26 cellular contexts compared by ENCODE assay signal in genomic region chr13:23619073-23619855, GRCh38. TPM values are rescaled to one million over a fixed set of nuclear protein-coding genes. Genes with fewer than 3 reads are reported as not detected.
DNase-seq lines count a peak whose midpoint lies in the region; TF ChIP-seq lines count a peak whose summit lies in the region.
"Had no signal": no experiment of that assay in that cellular context is flagged by ENCODE, and none has a peak within 500 bp of the region (broad histone marks: within the 10 kb centered on the region; RNA-seq: fewer than 3 reads in every experiment).

No MANE protein-coding gene starts in this region.

- H3K27ac ChIP-seq in fibroblast of lung (ENCODE audit: insufficient read depth, low read length) (peak overlapping the region; percentile 84), coronary artery (no peak overlapping the region)
- H3K27ac ChIP-seq: BLaER1 treated with 17β-estradiol and CSF1 and Interleukin-3, amounts not matched to agents 10 nM and 100 nM; transverse colon had no signal

- CTCF ChIA-PET in Calu3 (lab: Charles Lee) = no interaction called here

- peaks cover 39% of the 10 kb centered on the region for H3K4me1 Mint-ChIP-seq in Calu3 (ENCODE audit: low read depth, unreplicated experiment)
- H3K4me1 Mint-ChIP-seq in neural crest cell = peaks cover 35% of the 10 kb centered on the region
- H3K4me1 Mint-ChIP-seq: memory B cell had no signal

- H3K27me3 ChIP-seq in fibroblast of lung (ENCODE audit: control insufficient read depth, insufficient read depth, low read length) = no peaks in the 10 kb centered on the region
- H3K27me3 ChIP-seq: esophagus muscularis mucosa, transverse colon had no signal

- no peaks in the 10 kb centered on the region for H4K20me1 ChIP-seq in fibroblast of lung (ENCODE audit: control insufficient read depth, extremely low read depth, insufficient read depth, low read length)
- H4K20me1 ChIP-seq: BLaER1 treated with 17β-estradiol and CSF1 and Interleukin-3, amounts not matched to agents 10 nM and 100 nM had no signal

- H3K36me3 ChIP-seq in fibroblast of lung (ENCODE audit: control insufficient read depth, insufficient read depth, low read length) = peaks cover 4% of the 10 kb centered on the region
- H3K36me3 ChIP-seq: BLaER1 treated with 17β-estradiol and CSF1 and Interleukin-3, amounts not matched to agents 10 nM and 100 nM; transverse colon had no signal

- H2AFZ ChIP-seq in fibroblast of lung (ENCODE audit: low read length) = no peak overlapping the region

- H3K9me3 ChIP-seq in fibroblast of lung (ENCODE audit: control insufficient read depth, insufficient read depth, low read depth, low read length) = no peaks in the 10 kb centered on the region
- H3K9me3 ChIP-seq: esophagus muscularis mucosa, transverse colon had no signal

- no peak for DNase-seq in Calu3
- peak; percentile 4 for DNase-seq in NCI-H226
- DNase-seq in fibroblast of lung (ENCODE audit: low read depth in 2 of 2) = peak in 1 of 2 donors; percentile 23
- DNase-seq in neural crest cell (ENCODE audit: low read depth, low spot score) = no peak
- no peak for DNase-seq in coronary artery (ENCODE audit: low spot score)
- DNase-seq in islet precursor cell = no peak
- DNase-seq in epidermal melanocyte (ENCODE audit: insufficient read length, low spot score) = no peak
- DNase-seq: activated CD4-positive, alpha-beta T cell treated with anti-CD3 and anti-CD28 coated beads, Interleukin-2, amount 10 ng/mL, durations not matched to agents 7 days and 5 days; activated naive CD4-positive, alpha-beta T cell; activated T-cell treated with anti-CD3 and anti-CD28 coated beads, Interleukin-2, amount 50 U/mL, for 4 hours; COR-L47; DMS79; GF-D8; MM.1S; NCI-H1417; NCI-H2081; NCI-H345; nucleus accumbens; SHP77 treated with DMSO at 0.1 percent for 48 hours; stimulated activated CD4-positive, alpha-beta T cell treated with anti-CD3 and anti-CD28 coated beads, Interleukin-2, amount 100 ng/mL, for 24 hours; transverse colon had no signal

- H3K9me3 Mint-ChIP-seq in Calu3 (ENCODE audit: low read depth, unreplicated experiment) = no peaks in the 10 kb centered on the region
- H3K9me3 Mint-ChIP-seq in neural crest cell = peaks cover 4% of the 10 kb centered on the region
- H3K9me3 Mint-ChIP-seq: activated CD4-positive, alpha-beta T cell treated with anti-CD3 and anti-CD28 coated beads, Interleukin-2, amount 10 ng/mL, durations not matched to agents 7 days and 5 days; activated T-cell treated with anti-CD3 and anti-CD28 coated beads, Interleukin-2, amount 50 U/mL, for 4 hours; memory B cell had no signal

- H3K4me1 ChIP-seq in fibroblast of lung (ENCODE audit: control insufficient read depth, extremely low read depth, insufficient read depth, low read length) = peaks cover 27% of the 10 kb centered on the region
- H3K4me1 ChIP-seq: transverse colon had no signal

- no peak overlapping the region for H3K9ac ChIP-seq in fibroblast of lung (ENCODE audit: insufficient read depth, low read length)
- H3K9ac ChIP-seq: BLaER1 treated with 17β-estradiol and CSF1 and Interleukin-3, amounts not matched to agents 10 nM and 100 nM; KMS-11 had no signal

- H3K27me3 Mint-ChIP-seq in Calu3 (ENCODE audit: unreplicated experiment) (no peaks in the 10 kb centered on the region), neural crest cell (ENCODE audit: low read depth) (no peaks in the 10 kb centered on the region)

- no TSS peak for BruUV-seq in Calu3 (replicated peaks; lab: Mats Ljungman, UMichigan)

- H3K4me2 ChIP-seq in fibroblast of lung (ENCODE audit: extremely low read depth, insufficient read depth, low read length) = no peak overlapping the region

- intact Hi-C loops in Calu3 (cut with micrococcal nuclease; ENCODE audit: unreplicated experiment) = no loop called here

- H3K4me3 ChIP-seq in fibroblast of lung (replicated peaks in 1 of 4; ENCODE audit: control extremely low read depth in 1 of 4, insufficient read depth in 1 of 4, low read depth in 3 of 4, low read length in 4 of 4) (no peak overlapping the region), coronary artery (no peak overlapping the region)
- H3K4me3 ChIP-seq: BLaER1 treated with 17β-estradiol and CSF1 and Interleukin-3, amounts not matched to agents 10 nM and 100 nM; esophagus muscularis mucosa; skin epidermis; transverse colon had no signal

- no peaks in the 10 kb centered on the region for H3K79me2 ChIP-seq in fibroblast of lung (ENCODE audit: control insufficient read depth, insufficient read depth, low read length)

- peak overlapping the region; percentile 90 for H3K27ac Mint-ChIP-seq in Calu3 (ENCODE audit: unreplicated experiment)
- H3K27ac Mint-ChIP-seq in neural crest cell (ENCODE audit: unreplicated experiment) = peak overlapping the region; percentile 38
- H3K27ac Mint-ChIP-seq: activated CD4-positive, alpha-beta T cell treated with anti-CD3 and anti-CD28 coated beads, Interleukin-2, amount 10 ng/mL, durations not matched to agents 7 days and 5 days; memory B cell had no signal

- H3K36me3 Mint-ChIP-seq in Calu3 (ENCODE audit: insufficient read depth, unreplicated experiment) (peaks cover 18% of the 10 kb centered on the region), neural crest cell (ENCODE audit: low read depth) (peaks cover 27% of the 10 kb centered on the region)
- H3K36me3 Mint-ChIP-seq: memory B cell had no signal

- H3K4me3 Mint-ChIP-seq in Calu3 (ENCODE audit: low read depth, unreplicated experiment) (no peak overlapping the region), neural crest cell (no peak overlapping the region)
- H3K4me3 Mint-ChIP-seq: activated CD4-positive, alpha-beta T cell treated with anti-CD3 and anti-CD28 coated beads, Interleukin-2, amount 10 ng/mL, durations not matched to agents 7 days and 5 days; activated T-cell treated with anti-CD3 and anti-CD28 coated beads, Interleukin-2, amount 50 U/mL, for 4 hours; memory B cell had no signal

- TF ChIP-seq CTCF in Calu3 (IDR thresholded peaks at IDR 0.05; ENCODE audit: unreplicated experiment) = no peak
- TF ChIP-seq CTCF in fibroblast of lung (conservative IDR thresholded peaks at IDR 0.05 in 1 of 2, IDR thresholded peaks at IDR 0.05 in 1 of 2; ENCODE audit: low read depth in 1 of 2, low read length in 2 of 2) = no peak
- no peak for TF ChIP-seq CTCF in neural crest cell (conservative IDR thresholded peaks at IDR 0.05)
- TF ChIP-seq CTCF in coronary artery (IDR thresholded peaks at IDR 0.05) = no peak

RNA-seq across cellular contexts. Expression of gene TNFRSF19, which starts 49.1 kb away (rescaled TPM):
- total RNA-seq in Calu3 (2022) = 24.3 and 38.3 TPM in 2 replicates
- total RNA-seq in fibroblast of lung = 214 and 330 TPM in 2 replicates
- 210 and 260 TPM in 2 replicates for polyA plus RNA-seq in fibroblast of lung
- 129 and 132 TPM in 2 replicates for polyA plus RNA-seq in fibroblast of lung (2012)
- polyA minus RNA-seq in fibroblast of lung (ENCODE audit: low replicate concordance) = 159 and 193 TPM in 2 replicates
- total RNA-seq in neural crest cell = 74.8 and 76.1 TPM in 2 replicates
